ENCODE assay signal across 11 cellular contexts in genomic region chr11:35173620-35174278, GRCh38. TPM values are rescaled to one million over a fixed set of nuclear protein-coding genes. Genes with fewer than 3 reads are reported as not detected.
DNase-seq lines count a peak whose midpoint lies in the region; ATAC-seq and TF ChIP-seq lines count a peak whose summit lies in the region.
"Had no signal": no experiment of that assay in that cellular context is flagged by ENCODE, and none has a peak within 500 bp of the region (broad histone marks: within the 10 kb centered on the region; RNA-seq: fewer than 3 reads in every experiment).

No MANE protein-coding gene starts in this region.

- H3K4me3 ChIP-seq in mesodermal cell (ENCODE audit: extremely low read depth, insufficient read depth, low read length, poor library complexity, severe bottlenecking) (no peak overlapping the region), aorta (ENCODE audit: low read length in 2 of 2) (no peak overlapping the region), WERI-Rb-1 (ENCODE audit: low read depth, low read length) (no peak overlapping the region)

- intact Hi-C loops in activated T-helper 2 cell treated with anti-CD3 and anti-CD28 coated beads, Interferon-gamma antibody, Interleukin-2, Interleukin-4, amounts not matched to agents 10 μg/mL and 5 μg/mL and 100 μg/mL, durations not matched to agents 14 hours and 24 hours and 36 hours (cut with micrococcal nuclease), result loop anchor here (2.0 to 10.0 kb wide), 3 partner anchors 119 to 519 kb away; no protein-coding TSS in a partner anchor
- intact Hi-C loops in aorta (cut with DNase I), result no loop called here

- H3K4me3 Mint-ChIP-seq in activated naive CD4-positive, alpha-beta T cell treated with anti-CD3 and anti-CD28 coated beads, Interleukin-2, amount 10 ng/mL, durations not matched to agents 7 days and 5 days, result peak overlapping the region; percentile 40
- peak overlapping the region; percentile 32 for H3K4me3 Mint-ChIP-seq in activated T-helper 2 cell treated with anti-CD3 and anti-CD28 coated beads, Interferon-gamma antibody, Interleukin-2, Interleukin-4, amounts not matched to agents 10 μg/mL and 5 μg/mL and 100 μg/mL, durations not matched to agents 14 hours and 24 hours and 36 hours (ENCODE audit: low read depth)

- no peak for TF ChIP-seq CTCF in WERI-Rb-1 (IDR thresholded peaks at IDR 0.05; ENCODE audit: low read depth, low read length)

- H3K4me1 ChIP-seq in mesodermal cell (ENCODE audit: control insufficient read depth, insufficient read depth, low read length, poor library complexity, severe bottlenecking) (peaks cover 26% of the 10 kb centered on the region), aorta (ENCODE audit: control insufficient read depth in 1 of 2, insufficient read depth in 2 of 2, low read length in 2 of 2) (peaks cover 18 to 27% of the 10 kb centered on the region in 2 donors)
- H3K4me1 ChIP-seq: BE2C had no signal

- no peak for DNase-seq in activated naive CD4-positive, alpha-beta T cell treated with anti-CD3 and anti-CD28 coated beads, Interleukin-2, amount 10 ng/mL, durations not matched to agents 7 days and 5 days
- DNase-seq in activated naive CD4-positive, alpha-beta T cell treated with anti-CD3 and anti-CD28 coated beads, Interleukin-2, amount 50 U/mL, for 16 hours, result no peak
- no peak for DNase-seq in activated T-helper 2 cell treated with anti-CD3 and anti-CD28 coated beads, Interferon-gamma antibody, Interleukin-2, Interleukin-4, amounts not matched to agents 10 μg/mL and 5 μg/mL and 100 μg/mL, durations not matched to agents 14 hours and 24 hours and 36 hours (ENCODE audit: low spot score)
- no peak for DNase-seq in aorta
- DNase-seq in C1 segment of cervical spinal cord (lab: John Stamatoyannopoulos, UW), result no peak
- DNase-seq in WERI-Rb-1, result no peak
- DNase-seq: activated CD4-positive, CD25-positive, alpha-beta regulatory T cell; BE2C; NCI-H446 had no signal

- H3K27ac ChIP-seq in mesodermal cell (ENCODE audit: low read depth, low read length, severe bottlenecking) (peak overlapping the region; percentile 10), aorta (ENCODE audit: low read depth in 1 of 2, low read length in 2 of 2) (peak overlapping the region; percentile 22 to 47), WERI-Rb-1 (no peak overlapping the region)

- peaks cover 96% of the 10 kb centered on the region for H3K4me1 Mint-ChIP-seq in activated naive CD4-positive, alpha-beta T cell treated with anti-CD3 and anti-CD28 coated beads, Interleukin-2, amount 10 ng/mL, durations not matched to agents 7 days and 5 days
- H3K4me1 Mint-ChIP-seq in activated T-helper 2 cell treated with anti-CD3 and anti-CD28 coated beads, Interferon-gamma antibody, Interleukin-2, Interleukin-4, amounts not matched to agents 10 μg/mL and 5 μg/mL and 100 μg/mL, durations not matched to agents 14 hours and 24 hours and 36 hours (ENCODE audit: low read depth), result peaks cover 91% of the 10 kb centered on the region

- no peaks in the 10 kb centered on the region for H3K27me3 Mint-ChIP-seq in activated naive CD4-positive, alpha-beta T cell treated with anti-CD3 and anti-CD28 coated beads, Interleukin-2, amount 10 ng/mL, durations not matched to agents 7 days and 5 days
- no peaks in the 10 kb centered on the region for H3K27me3 Mint-ChIP-seq in activated T-helper 2 cell treated with anti-CD3 and anti-CD28 coated beads, Interferon-gamma antibody, Interleukin-2, Interleukin-4, amounts not matched to agents 10 μg/mL and 5 μg/mL and 100 μg/mL, durations not matched to agents 14 hours and 24 hours and 36 hours (ENCODE audit: low read depth)

- H3K27me3 ChIP-seq in aorta (ENCODE audit: control insufficient read depth in 1 of 2, insufficient read depth in 2 of 2, low read length in 1 of 2) (no peaks in the 10 kb centered on the region), WERI-Rb-1 (ENCODE audit: insufficient read depth, low read depth, severe bottlenecking) (no peaks in the 10 kb centered on the region)
- H3K27me3 ChIP-seq: BE2C had no signal

- 86% methylated on average over 2 of the region's 2 CpGs; no CpG with 5 or more reads in 1 of the 2 experiments for WGBS in mesodermal cell (ENCODE audit: insufficient coverage in 2 of 2), 2 experiments
- WGBS in aorta, 2 donors, result 68 to 77% methylated on average over 2 of the region's 2 CpGs

- H3K36me3 ChIP-seq in mesodermal cell (ENCODE audit: control insufficient read depth, insufficient read depth, low read length), result peaks cover 53% of the 10 kb centered on the region
- H3K36me3 ChIP-seq in aorta (ENCODE audit: control insufficient read depth in 1 of 2, insufficient read depth in 2 of 2, low read length in 1 of 2), result peaks cover 4 to 6% of the 10 kb centered on the region in 2 donors
- no peaks in the 10 kb centered on the region for H3K36me3 ChIP-seq in WERI-Rb-1
- H3K36me3 ChIP-seq: BE2C had no signal

- no peaks in the 10 kb centered on the region for H3K9me3 ChIP-seq in mesodermal cell (ENCODE audit: control insufficient read depth, low read length)
- H3K9me3 ChIP-seq in aorta (ENCODE audit: control insufficient read depth, low read length), result no peaks in the 10 kb centered on the region
- H3K9me3 ChIP-seq in WERI-Rb-1 (ENCODE audit: severe bottlenecking), result no peaks in the 10 kb centered on the region
- H3K9me3 ChIP-seq: BE2C had no signal

- peaks cover 81% of the 10 kb centered on the region for H3K36me3 Mint-ChIP-seq in activated naive CD4-positive, alpha-beta T cell treated with anti-CD3 and anti-CD28 coated beads, Interleukin-2, amount 10 ng/mL, durations not matched to agents 7 days and 5 days
- peaks cover 82% of the 10 kb centered on the region for H3K36me3 Mint-ChIP-seq in activated T-helper 2 cell treated with anti-CD3 and anti-CD28 coated beads, Interferon-gamma antibody, Interleukin-2, Interleukin-4, amounts not matched to agents 10 μg/mL and 5 μg/mL and 100 μg/mL, durations not matched to agents 14 hours and 24 hours and 36 hours (ENCODE audit: low read depth)

- ATAC-seq in aorta (ENCODE audit: low FRiP score), result no peak
- no peak for ATAC-seq in GM21737 (IDR thresholded peaks at IDR 0.05; ENCODE audit: unreplicated experiment)

- peaks cover 1% of the 10 kb centered on the region for H3K9me3 Mint-ChIP-seq in activated naive CD4-positive, alpha-beta T cell treated with anti-CD3 and anti-CD28 coated beads, Interleukin-2, amount 10 ng/mL, durations not matched to agents 7 days and 5 days
- no peaks in the 10 kb centered on the region for H3K9me3 Mint-ChIP-seq in activated T-helper 2 cell treated with anti-CD3 and anti-CD28 coated beads, Interferon-gamma antibody, Interleukin-2, Interleukin-4, amounts not matched to agents 10 μg/mL and 5 μg/mL and 100 μg/mL, durations not matched to agents 14 hours and 24 hours and 36 hours

- H3K27ac Mint-ChIP-seq in activated naive CD4-positive, alpha-beta T cell treated with anti-CD3 and anti-CD28 coated beads, Interleukin-2, amount 10 ng/mL, durations not matched to agents 7 days and 5 days, result peak overlapping the region; percentile 90
- H3K27ac Mint-ChIP-seq in activated T-helper 2 cell treated with anti-CD3 and anti-CD28 coated beads, Interferon-gamma antibody, Interleukin-2, Interleukin-4, amounts not matched to agents 10 μg/mL and 5 μg/mL and 100 μg/mL, durations not matched to agents 14 hours and 24 hours and 36 hours, result peak overlapping the region; percentile 75

- CTCF ChIA-PET in activated naive CD4-positive, alpha-beta T cell treated with anti-CD3 and anti-CD28 coated beads, Interleukin-2, amount 10 ng/mL, durations not matched to agents 7 days and 5 days (lab: Charles Lee), result interaction anchor here (0.9 to 2.2 kb wide), 5 partner anchors 8 to 176 kb away, joined by 3 to 8 read pairs (median 4); no protein-coding TSS in a partner anchor

RNA-seq across cellular contexts. Expression of gene CD44, which starts 34.8 kb away (rescaled TPM):
- total RNA-seq in activated T-helper 2 cell treated with anti-CD3 and anti-CD28 coated beads, Interferon-gamma antibody, Interleukin-2, Interleukin-4, amounts not matched to agents 10 μg/mL and 5 μg/mL and 100 μg/mL, durations not matched to agents 14 hours and 24 hours and 36 hours, result 232 and 249 TPM in 2 replicates
- 265 TPM for polyA plus RNA-seq in mesodermal cell (2013, experiment 1 of 2)
- polyA plus RNA-seq in mesodermal cell (2013, experiment 2 of 2), result 248 TPM
- total RNA-seq in aorta, result 100 to 1,000 TPM; 321 to 462 TPM
- polyA plus RNA-seq in aorta, result 100 to 1,000 TPM in 1 of 2 donors, 10 to 100 TPM in 1; 70.0 to 113 TPM
